Comparison of ENCODE assay signal across 8 cellular contexts in genomic region chr9:35116898-35117551, GRCh38. TPM values are rescaled to one million over a fixed set of nuclear protein-coding genes. Genes with fewer than 3 reads are reported as not detected.
DNase-seq lines count a peak whose midpoint lies in the region; ATAC-seq and TF ChIP-seq lines count a peak whose summit lies in the region.

No MANE protein-coding gene starts in this region.

- no peaks in the 10 kb centered on the region for H3K9me3 Mint-ChIP-seq in activated CD4-positive, alpha-beta memory T cell treated with anti-CD3 and anti-CD28 coated beads for 36 hours

- peaks cover 33% of the 10 kb centered on the region for H3K4me1 Mint-ChIP-seq in activated CD4-positive, alpha-beta memory T cell treated with anti-CD3 and anti-CD28 coated beads for 36 hours (ENCODE audit: low read depth)

- H4K20me1 ChIP-seq in BLaER1 = peaks cover 13% of the 10 kb centered on the region; the same call in 1 of the 2 replicates

- H3K27ac ChIP-seq in BLaER1 (no peak overlapping the region), ectodermal cell (ENCODE audit: insufficient read depth, low read depth, low read length, poor library complexity, severe bottlenecking) (peak overlapping the region; percentile 91), lung (ENCODE audit: low read depth in 1 of 2, low read length in 1 of 2) (peak overlapping the region; percentile 34 to 90)

- H3K36me3 ChIP-seq in BLaER1 (no peaks in the 10 kb centered on the region), ectodermal cell (ENCODE audit: control insufficient read depth, insufficient read depth, low read length) (no peaks in the 10 kb centered on the region), lung (ENCODE audit: control insufficient read depth in 2 of 2, insufficient read depth in 2 of 2, low read length in 2 of 2) (no peaks in the 10 kb centered on the region)

- H3K27ac Mint-ChIP-seq in activated CD4-positive, alpha-beta memory T cell treated with anti-CD3 and anti-CD28 coated beads for 36 hours = peak overlapping the region; percentile 91

- DNase-seq in NCI-H748 treated with DMSO at 0.1 percent for 48 hours (lab: John Stamatoyannopoulos, UW) = peak; percentile 90
- peak; percentile 91 for DNase-seq in activated CD4-positive, alpha-beta memory T cell treated with anti-CD3 and anti-CD28 coated beads for 36 hours
- DNase-seq in lung (ENCODE audit: low spot score) = peak; percentile 93
- peak; percentile 76 to 88 (median 77) for DNase-seq in stimulated activated CD4-positive, alpha-beta T cell treated with anti-CD3 and anti-CD28 coated beads, TNF-alpha, amount 100 ng/mL, for 24 hours (ENCODE audit: low read depth in 3 of 3)

- intact Hi-C loops in activated CD4-positive, alpha-beta memory T cell treated with anti-CD3 and anti-CD28 coated beads for 36 hours (cut with micrococcal nuclease) = loop anchor here (1.0 to 5.0 kb wide), 9 partner anchors 21 to 659 kb away; partner anchors contain the start of genes DNAI1, DNAJB5, FAM219A and PIGO

- TF ChIP-seq CTCF in lung (IDR thresholded peaks at IDR 0.05; ENCODE audit: control extremely low read depth, extremely low read depth) = peak; percentile 95

- H3K4me3 ChIP-seq in BLaER1 (peak overlapping the region; percentile 79), ectodermal cell (ENCODE audit: insufficient read depth, low read depth, low read length) (peak overlapping the region; percentile 45), lung (no peak overlapping the region)

- H3K27me3 ChIP-seq in BLaER1 (no peaks in the 10 kb centered on the region), ectodermal cell (ENCODE audit: control insufficient read depth, insufficient read depth, low read length, poor library complexity, severe bottlenecking) (peaks cover 4% of the 10 kb centered on the region), lung (ENCODE audit: control insufficient read depth, insufficient read depth) (no peaks in the 10 kb centered on the region)

- peak overlapping the region; percentile 98 for H3K4me2 ChIP-seq in BLaER1

- H3K4me1 ChIP-seq in BLaER1 (peaks cover 29% of the 10 kb centered on the region), ectodermal cell (ENCODE audit: control insufficient read depth, insufficient read depth, low read length) (peaks cover 10% of the 10 kb centered on the region), lung (ENCODE audit: control insufficient read depth in 2 of 2, insufficient read depth in 2 of 2, low read length in 2 of 2) (peaks cover 12 to 18% of the 10 kb centered on the region in 2 donors)

- 16 to 19% methylated on average over 30 of the region's 30 CpGs for WGBS in ectodermal cell, 2 experiments
- WGBS in lung, 2 donors = 21 to 28% methylated on average over 30 of the region's 30 CpGs

- H3K9me3 ChIP-seq in BLaER1 (no peaks in the 10 kb centered on the region), ectodermal cell (ENCODE audit: control insufficient read depth, low read length) (no peaks in the 10 kb centered on the region), lung (ENCODE audit: control insufficient read depth in 2 of 2, insufficient read depth in 1 of 2, low read length in 1 of 2) (no peaks in the 10 kb centered on the region)

- CTCF ChIA-PET in activated CD4-positive, alpha-beta memory T cell treated with anti-CD3 and anti-CD28 coated beads for 36 hours (lab: Charles Lee) = interaction anchor here (0.7 to 4.9 kb wide), 24 partner anchors 11 to 1865 kb away, joined by 3 to 60 read pairs (median 4); partner anchors contain the start of genes STOML2 and UNC13B

- ATAC-seq in GM19324 (IDR thresholded peaks at IDR 0.05; ENCODE audit: low FRiP score, unreplicated experiment) (peak; percentile 40), HG03565 (IDR thresholded peaks at IDR 0.05; ENCODE audit: unreplicated experiment) (peak; percentile 49), lung (ENCODE audit: insufficient read depth, low FRiP score) (peak; percentile 72)

- H3K27me3 Mint-ChIP-seq in activated CD4-positive, alpha-beta memory T cell treated with anti-CD3 and anti-CD28 coated beads for 36 hours = no peaks in the 10 kb centered on the region

- H3K36me3 Mint-ChIP-seq in activated CD4-positive, alpha-beta memory T cell treated with anti-CD3 and anti-CD28 coated beads for 36 hours = no peaks in the 10 kb centered on the region

- peak overlapping the region; percentile 81 for H3K4me3 Mint-ChIP-seq in activated CD4-positive, alpha-beta memory T cell treated with anti-CD3 and anti-CD28 coated beads for 36 hours

- peak overlapping the region; percentile 63; the same call in 1 of the 2 replicates for H3K9ac ChIP-seq in BLaER1

- POLR2A ChIA-PET in activated CD4-positive, alpha-beta memory T cell treated with anti-CD3 and anti-CD28 coated beads for 36 hours (lab: Charles Lee) = interaction anchor here (0.8 kb wide), 1 partner anchor 15 kb away, joined by 3 read pairs; no protein-coding TSS in a partner anchor

RNA-seq across cellular contexts. Expression of gene ATOSB, which starts 1.4 kb away (rescaled TPM):
- 1 to 10 TPM; 9.1 to 9.6 TPM for total RNA-seq in activated CD4-positive, alpha-beta memory T cell treated with anti-CD3 and anti-CD28 coated beads for 36 hours
- polyA plus RNA-seq in ectodermal cell (2013, experiment 1 of 4) = 19.9 TPM
- 17.4 TPM for polyA plus RNA-seq in ectodermal cell (2013, experiment 2 of 4)
- polyA plus RNA-seq in ectodermal cell (2013, experiment 3 of 4) = 16.0 TPM
- 18.7 TPM for polyA plus RNA-seq in ectodermal cell (2013, experiment 4 of 4)
- 10 to 100 TPM in 1 of 2 donors, 1 to 10 TPM in 1; 9.5 to 31.9 TPM for total RNA-seq in lung
- 10 to 100 TPM; 14.0 to 32.0 TPM for polyA plus RNA-seq in lung

RNA-seq across cellular contexts. Expression of gene STOML2, which starts 14.1 kb away (rescaled TPM):
- 100 to 1,000 TPM; 162 TPM for total RNA-seq in activated CD4-positive, alpha-beta memory T cell treated with anti-CD3 and anti-CD28 coated beads for 36 hours
- 173 TPM for polyA plus RNA-seq in ectodermal cell (2013, experiment 1 of 4)
- polyA plus RNA-seq in ectodermal cell (2013, experiment 2 of 4) = 163 TPM
- 129 TPM for polyA plus RNA-seq in ectodermal cell (2013, experiment 3 of 4)
- polyA plus RNA-seq in ectodermal cell (2013, experiment 4 of 4) = 148 TPM
- 10 to 100 TPM; 64.9 to 96.5 TPM for total RNA-seq in lung
- polyA plus RNA-seq in lung = 100 to 1,000 TPM in 1 of 2 donors, 10 to 100 TPM in 1; 50.3 to 116 TPM

RNA-seq across cellular contexts. Expression of gene PIGO, which starts 20.6 kb away (rescaled TPM):
- total RNA-seq in activated CD4-positive, alpha-beta memory T cell treated with anti-CD3 and anti-CD28 coated beads for 36 hours = 10 to 100 TPM; 19.3 to 20.9 TPM
- polyA plus RNA-seq in ectodermal cell (2013, experiment 1 of 4) = 21.6 TPM
- 19.7 TPM for polyA plus RNA-seq in ectodermal cell (2013, experiment 2 of 4)
- polyA plus RNA-seq in ectodermal cell (2013, experiment 3 of 4) = 17.9 TPM
- 19.7 TPM for polyA plus RNA-seq in ectodermal cell (2013, experiment 4 of 4)
- total RNA-seq in lung = 10 to 100 TPM; 20.4 to 38.1 TPM
- 10 to 100 TPM; 13.8 to 20.0 TPM for polyA plus RNA-seq in lung

RNA-seq across cellular contexts. Expression of gene FANCG, which starts 37.3 kb away (rescaled TPM):
- 100 to 1,000 TPM; 103 to 107 TPM for total RNA-seq in activated CD4-positive, alpha-beta memory T cell treated with anti-CD3 and anti-CD28 coated beads for 36 hours
- 80.4 TPM for polyA plus RNA-seq in ectodermal cell (2013, experiment 1 of 4)
- 86.7 TPM for polyA plus RNA-seq in ectodermal cell (2013, experiment 2 of 4)
- polyA plus RNA-seq in ectodermal cell (2013, experiment 3 of 4) = 56.1 TPM
- polyA plus RNA-seq in ectodermal cell (2013, experiment 4 of 4) = 67.0 TPM
- total RNA-seq in lung = 10 to 100 TPM; 15.2 to 15.4 TPM
- polyA plus RNA-seq in lung = 10 to 100 TPM in 1 of 2 donors, 1 to 10 TPM in 1; 7.2 to 20.6 TPM

RNA-seq across cellular contexts. Expression of gene VCP, which starts 44.6 kb away (rescaled TPM):
- total RNA-seq in activated CD4-positive, alpha-beta memory T cell treated with anti-CD3 and anti-CD28 coated beads for 36 hours = 100 to 1,000 TPM; 283 to 292 TPM
- 310 TPM for polyA plus RNA-seq in ectodermal cell (2013, experiment 1 of 4)
- polyA plus RNA-seq in ectodermal cell (2013, experiment 2 of 4) = 337 TPM
- 217 TPM for polyA plus RNA-seq in ectodermal cell (2013, experiment 3 of 4)
- 273 TPM for polyA plus RNA-seq in ectodermal cell (2013, experiment 4 of 4)
- 100 to 1,000 TPM; 164 to 249 TPM for total RNA-seq in lung
- polyA plus RNA-seq in lung = 100 to 1,000 TPM in 1 of 2 donors, 10 to 100 TPM in 1; 58.5 to 193 TPM
